In the genomic region with DNA sequence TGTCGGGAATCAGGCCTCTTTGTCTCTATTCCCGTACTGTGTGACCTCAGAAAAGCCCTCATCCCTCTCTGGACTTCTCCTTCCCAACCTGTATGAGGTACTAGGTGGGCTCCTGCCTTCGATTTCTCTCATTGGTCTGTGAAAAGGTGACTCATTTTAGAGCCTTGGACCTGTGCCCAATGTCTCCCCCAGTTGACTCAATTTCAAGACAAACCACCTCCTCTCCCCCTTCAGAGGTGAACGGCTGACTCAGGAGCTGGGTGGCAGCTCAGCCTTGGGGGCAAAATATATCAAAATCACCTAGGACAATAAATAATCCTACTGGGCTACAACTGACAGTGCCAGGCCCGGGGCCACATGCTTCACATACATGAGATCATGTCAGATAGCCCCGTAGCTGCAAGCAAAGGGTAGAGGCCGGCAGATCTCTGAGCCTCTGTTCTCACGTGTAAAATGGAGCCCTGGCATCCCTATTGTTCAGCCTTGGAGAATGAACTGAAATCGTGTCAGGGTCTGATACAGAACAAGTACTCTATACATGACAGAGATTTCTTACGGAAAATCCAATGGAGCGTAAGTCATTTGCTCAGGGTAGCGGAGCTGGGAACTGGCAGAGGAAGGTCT, we compare ENCODE assay signal across 7 cellular contexts. TPM values are rescaled to one million over a fixed set of nuclear protein-coding genes. Genes with fewer than 3 reads are reported as not detected.
DNase-seq lines count a peak whose midpoint lies in the region; ATAC-seq and TF ChIP-seq lines count a peak whose summit lies in the region.

No MANE protein-coding gene starts in this region.

- H3K27ac ChIP-seq in SJSA1 = peak overlapping the region; percentile 93

- no peaks in the 10 kb centered on the region for H3K9me3 ChIP-seq in SJSA1 (replicated peaks)

- H3K9me3 Mint-ChIP-seq in immature natural killer cell = no peaks in the 10 kb centered on the region

- DNase-seq in HEK293T (ENCODE audit: extremely low spot score) (no peak), SJSA1 (ENCODE audit: low read depth in 1 of 2, low spot score in 2 of 2) (peak; percentile 85 to 95), amniotic stem cell (lab: John Stamatoyannopoulos, UW) (peak; percentile 89), immature natural killer cell (peak; percentile 26 to 44 (median 29)), D341Med (ENCODE audit: low spot score) (no peak)
- peak; percentile 81 for DNase-seq in stimulated activated CD4-positive, alpha-beta T cell treated with anti-CD3 and anti-CD28 coated beads, Interleukin-1b, Interleukin-23, amount 100 ng/mL, for 48 hours

- peaks cover 10 to 24% (median 16%) of the 10 kb centered on the region in 3 donors for H3K27me3 Mint-ChIP-seq in immature natural killer cell (ENCODE audit: low read depth in 3 of 3)

- POLR2A ChIA-PET in HEK293T (lab: Yijun Ruan, JAX) = interaction anchor here (1.0 to 2.2 kb wide), 7 partner anchors 17 to 63 kb away, joined by 3 to 28 read pairs (median 4); a partner anchor contains a TSS

- peak overlapping the region; percentile 97 to 99 (median 98) for H3K27ac Mint-ChIP-seq in immature natural killer cell

- peaks cover 37% of the 10 kb centered on the region for H3K4me1 ChIP-seq in SJSA1 (replicated peaks)

- ATAC-seq in GM21723 (IDR thresholded peaks at IDR 0.05; ENCODE audit: unreplicated experiment) = no peak

- no peaks in the 10 kb centered on the region for H3K27me3 ChIP-seq in SJSA1 (replicated peaks)

- peaks cover 72 to 78% of the 10 kb centered on the region in 2 donors for H3K4me1 Mint-ChIP-seq in immature natural killer cell

- peak overlapping the region; percentile 86 to 93 (median 91) for H3K4me3 Mint-ChIP-seq in immature natural killer cell

- peaks cover 6 to 17% (median 6%) of the 10 kb centered on the region in 3 donors for H3K36me3 Mint-ChIP-seq in immature natural killer cell

- peak overlapping the region; percentile 78 for H3K4me3 ChIP-seq in SJSA1

- H3K36me3 ChIP-seq in SJSA1 = 0 out of 2 replicates have a peak, but pooled peaks cover 4% of the 10 kb centered on the region

- CTCF ChIA-PET in HEK293T (lab: Yijun Ruan, JAX) = interaction anchor here (1.4 kb wide), 1 partner anchor 90 kb away, joined by 3 read pairs; no protein-coding TSS in a partner anchor

TF ChIP-seq in HEK293T, 16 proteins besides CTCF, POLR2A, EP300 and RAD21:
- TF ChIP-seq NFRKB (IDR thresholded peaks at IDR 0.05) (no peak), ARNT (IDR thresholded peaks at IDR 0.05) (no peak), LEF1 (IDR thresholded peaks at IDR 0.05; ENCODE audit: borderline replicate concordance) (no peak), ELF4 (IDR thresholded peaks at IDR 0.05) (no peak), FOXM1 (IDR thresholded peaks at IDR 0.05; ENCODE audit: borderline replicate concordance) (no peak), SP1 (IDR thresholded peaks at IDR 0.05) (no peak), CTBP1 (IDR thresholded peaks at IDR 0.05; ENCODE audit: borderline replicate concordance) (no peak)
- TF ChIP-seq, protein P1, sequence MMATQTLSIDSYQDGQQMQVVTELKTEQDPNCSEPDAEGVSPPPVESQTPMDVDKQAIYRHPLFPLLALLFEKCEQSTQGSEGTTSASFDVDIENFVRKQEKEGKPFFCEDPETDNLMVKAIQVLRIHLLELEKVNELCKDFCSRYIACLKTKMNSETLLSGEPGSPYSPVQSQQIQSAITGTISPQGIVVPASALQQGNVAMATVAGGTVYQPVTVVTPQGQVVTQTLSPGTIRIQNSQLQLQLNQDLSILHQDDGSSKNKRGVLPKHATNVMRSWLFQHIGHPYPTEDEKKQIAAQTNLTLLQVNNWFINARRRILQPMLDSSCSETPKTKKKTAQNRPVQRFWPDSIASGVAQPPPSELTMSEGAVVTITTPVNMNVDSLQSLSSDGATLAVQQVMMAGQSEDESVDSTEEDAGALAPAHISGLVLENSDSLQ (IDR thresholded peaks at IDR 0.05) = peak; percentile 29; the same call in 1 of the 2 replicates

RNA-seq across cellular contexts. Expression of a gene that starts 0.5 kb away (rescaled TPM):
- 29.2 and 83.7 TPM in 2 replicates for total RNA-seq in SJSA1 (2014; rRNA removed; shearing (Covaris generic))
- polyA plus RNA-seq in immature natural killer cell = 10 to 100 TPM; 18.3 to 23.5 (median 20.8) TPM

RNA-seq across cellular contexts. Expression of a gene that starts 0.8 kb away (rescaled TPM):
- total RNA-seq in SJSA1 (2014; rRNA removed; shearing (Covaris generic)) = 5.4 and 5.7 TPM in 2 replicates
- polyA plus RNA-seq in immature natural killer cell = 1 to 10 TPM; 3.8 to 8.1 (median 4.5) TPM

RNA-seq across cellular contexts. Expression of a gene that starts 25.7 kb away (rescaled TPM):
- total RNA-seq in SJSA1 (2014; rRNA removed; shearing (Covaris generic)) = 14.7 and 28.6 TPM in 2 replicates
- 1 to 10 TPM in 2 of 3 donors, not detected in 1; 1.3 to 1.7 TPM for polyA plus RNA-seq in immature natural killer cell

RNA-seq across cellular contexts. Expression of a gene that starts 34.1 kb away (rescaled TPM):
- 0.25 and 0.39 TPM in 2 replicates for total RNA-seq in SJSA1 (2014; rRNA removed; shearing (Covaris generic))
- polyA plus RNA-seq in immature natural killer cell = 1 to 10 TPM in 2 of 3 donors, not detected in 1; 3.1 to 6.2 TPM

RNA-seq across cellular contexts. Expression of a gene that starts 34.9 kb away (rescaled TPM):
- 61.4 and 80.2 TPM in 2 replicates for total RNA-seq in SJSA1 (2014; rRNA removed; shearing (Covaris generic))
- 10 to 100 TPM; 28.9 to 78.7 (median 39.2) TPM for polyA plus RNA-seq in immature natural killer cell

Comparison
In these comparisons a context has a peak if more than half of its experiments do, and no peak if none do; other contexts are left out.
1. DNase-seq: peak in SJSA1 (2 of 2), amniotic stem cell (single experiment), immature natural killer cell (3 of 3) and stimulated activated CD4-positive, alpha-beta T cell treated with anti-CD3 and anti-CD28 coated beads, Interleukin-1b, Interleukin-23, amount 100 ng/mL, for 48 hours (single experiment); none in HEK293T (single experiment) and D341Med (single experiment).